ENCODE assay signal across 9 cellular contexts in the genomic region with DNA sequence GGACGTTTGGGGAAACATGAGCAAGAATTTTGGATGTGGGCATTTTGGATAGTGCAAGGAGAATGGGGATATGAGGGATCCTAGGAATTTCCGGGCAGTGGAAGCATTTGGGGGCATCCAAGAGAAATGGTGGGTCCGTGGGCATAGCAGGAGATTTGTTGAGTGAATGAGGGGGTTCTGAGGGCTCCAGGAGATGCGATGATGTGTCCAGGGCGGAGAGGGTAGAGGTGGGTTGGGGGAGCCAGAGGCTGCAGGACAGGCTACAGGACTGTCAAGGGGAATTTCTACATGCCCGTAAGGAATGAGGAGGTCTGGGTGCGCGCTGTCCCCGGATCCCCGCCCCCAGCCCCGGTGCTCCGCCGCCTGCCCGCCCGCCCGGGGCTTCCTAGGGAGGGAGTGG. TPM values are rescaled to one million over a fixed set of nuclear protein-coding genes. Genes with fewer than 3 reads are reported as not detected.
DNase-seq lines count a peak whose midpoint lies in the region; ATAC-seq, FAIRE-seq and TF ChIP-seq lines count a peak whose summit lies in the region.
"Had no signal": no experiment of that assay in that cellular context is flagged by ENCODE, and none has a peak within 500 bp of the region (broad histone marks: within the 10 kb centered on the region; RNA-seq: fewer than 3 reads in every experiment).

No MANE protein-coding gene starts in this region.

- no peak overlapping the region for H4K5ac ChIP-seq in mesendoderm (ENCODE audit: low read length)

- no peaks in the 10 kb centered on the region for H3K9me2 ChIP-seq in DOHH2 (replicated peaks; ENCODE audit: control insufficient read depth, low read length)

- no peak for DNase-seq in astrocyte (ENCODE audit: low read depth)
- DNase-seq in mesendoderm, result peak; percentile 12
- DNase-seq in NCI-H226, result no peak
- no peak for DNase-seq in GM19240 (ENCODE audit: insufficient read length, low spot score)
- no peak for DNase-seq in NCI-H1930 (lab: John Stamatoyannopoulos, UW)
- no peak for DNase-seq in DMS79 (lab: John Stamatoyannopoulos, UW)

- H3K79me2 ChIP-seq in DOHH2 (ENCODE audit: control insufficient read depth, low read length), result peaks cover 7% of the 10 kb centered on the region
- H3K79me2 ChIP-seq in astrocyte (ENCODE audit: insufficient read depth, low read length), result no peaks in the 10 kb centered on the region
- no peaks in the 10 kb centered on the region for H3K79me2 ChIP-seq in mesendoderm (ENCODE audit: control insufficient read depth, insufficient read depth, low read length)

- peak overlapping the region; percentile 87 for H3K56ac ChIP-seq in mesendoderm (ENCODE audit: low read length)

- H3K9me3 ChIP-seq in DOHH2 (ENCODE audit: control insufficient read depth, insufficient read depth, low read length) (no peaks in the 10 kb centered on the region), astrocyte (ENCODE audit: insufficient read depth, low read depth, low read length) (no peaks in the 10 kb centered on the region)

- WGBS in mesendoderm (ENCODE audit: extremely low coverage, insufficient coverage, low lambda C conversion rate), result no CpG with 5 or more reads among the region's 16 CpGs

- no peak for TF ChIP-seq CTCF in DOHH2 (IDR thresholded peaks at IDR 0.05; ENCODE audit: low read depth, low read length, poor library complexity, severe bottlenecking)
- TF ChIP-seq CTCF in astrocyte (IDR thresholded peaks at IDR 0.05; ENCODE audit: insufficient read depth, low read depth, low read length), result no peak

- H2AFZ ChIP-seq in astrocyte (ENCODE audit: low read depth, low read length), result peak overlapping the region; percentile 81

- no peak overlapping the region for H2BK15ac ChIP-seq in mesendoderm (replicated peaks; ENCODE audit: low read depth)

- peak overlapping the region; percentile 83 for H3K9ac ChIP-seq in astrocyte (ENCODE audit: low read length)
- peak overlapping the region; percentile 73 for H3K9ac ChIP-seq in mesendoderm (ENCODE audit: low read length)

- no peaks in the 10 kb centered on the region for H3K79me1 ChIP-seq in mesendoderm (ENCODE audit: low read length)

- H2BK5ac ChIP-seq in mesendoderm (ENCODE audit: low read length), result no peak overlapping the region

- H3K27ac Mint-ChIP-seq in astrocyte (ENCODE audit: unreplicated experiment), result peak overlapping the region; percentile 80

- peak overlapping the region; percentile 82 for H3K4me3 ChIP-seq in DOHH2 (ENCODE audit: low read length)
- H3K4me3 ChIP-seq in astrocyte (ENCODE audit: insufficient read depth, low read depth, low read length), result peak overlapping the region; percentile 74
- H3K4me3 ChIP-seq in mesendoderm (ENCODE audit: low read length), result peak overlapping the region; percentile 70

- H3K18ac ChIP-seq in mesendoderm (ENCODE audit: low read length), result peak overlapping the region; percentile 65

- no peaks in the 10 kb centered on the region for H3K27me3 Mint-ChIP-seq in astrocyte (ENCODE audit: low read depth, unreplicated experiment)

- peaks cover 12% of the 10 kb centered on the region for H3F3A ChIP-seq in DOHH2 (ENCODE audit: control insufficient read depth, insufficient read depth)

- H4K8ac ChIP-seq in mesendoderm (ENCODE audit: low read depth, low read length), result no peak overlapping the region

- H4K20me1 ChIP-seq in DOHH2 (ENCODE audit: control insufficient read depth, insufficient read depth, low read depth, low read length) (no peaks in the 10 kb centered on the region), astrocyte (ENCODE audit: insufficient read depth, low read length) (no peaks in the 10 kb centered on the region)

- H2BK120ac ChIP-seq in mesendoderm (ENCODE audit: low read depth, low read length), result peak overlapping the region; percentile 8

- H3K23ac ChIP-seq in mesendoderm (ENCODE audit: low read length), result no peak overlapping the region

- no peak for FAIRE-seq in astrocyte (lab: Jason Lieb, UNC)

- peak; percentile 7 for ATAC-seq in HG02981 (IDR thresholded peaks at IDR 0.05; ENCODE audit: unreplicated experiment)

- peaks cover 10% of the 10 kb centered on the region for H3K36me3 ChIP-seq in DOHH2 (ENCODE audit: control insufficient read depth, low read length)
- H3K36me3 ChIP-seq in astrocyte (ENCODE audit: insufficient read depth, low read length), result peaks cover 4% of the 10 kb centered on the region
- H3K36me3 ChIP-seq in mesendoderm (ENCODE audit: control insufficient read depth, insufficient read depth, low read length), result no peaks in the 10 kb centered on the region

- no peaks in the 10 kb centered on the region for H3K9me3 Mint-ChIP-seq in astrocyte (ENCODE audit: unreplicated experiment)

- peaks cover 24% of the 10 kb centered on the region for H3K4me1 ChIP-seq in DOHH2 (ENCODE audit: control insufficient read depth, low read length)
- peaks cover 15% of the 10 kb centered on the region for H3K4me1 ChIP-seq in astrocyte (ENCODE audit: insufficient read depth, low read length)
- H3K4me1 ChIP-seq in mesendoderm (ENCODE audit: control insufficient read depth, low read depth, low read length), result peaks cover 2% of the 10 kb centered on the region

- H3K4me2 ChIP-seq in DOHH2 (ENCODE audit: low read length) (peak overlapping the region; percentile 86), astrocyte (ENCODE audit: low read length) (peak overlapping the region; percentile 100), mesendoderm (ENCODE audit: low read length) (peak overlapping the region; percentile 85)

- H3K27ac ChIP-seq in DOHH2 (ENCODE audit: low read depth, low read length), result no peak overlapping the region
- no peak overlapping the region for H3K27ac ChIP-seq in astrocyte (ENCODE audit: low read depth, low read length)
- H3K27ac ChIP-seq in mesendoderm (ENCODE audit: low read depth, low read length), result no peak overlapping the region

- H2AK5ac ChIP-seq in mesendoderm (ENCODE audit: low read length), result peak overlapping the region; percentile 3

- H3K4me3 Mint-ChIP-seq in astrocyte (ENCODE audit: unreplicated experiment), result peak overlapping the region; percentile 89

- H3K27me3 ChIP-seq in DOHH2 (ENCODE audit: control insufficient read depth, low read length) (peaks cover 4% of the 10 kb centered on the region), astrocyte (ENCODE audit: insufficient read depth, low read length) (no peaks in the 10 kb centered on the region), mesendoderm (ENCODE audit: insufficient read depth, low read length, poor library complexity) (no peaks in the 10 kb centered on the region)

- H3K4ac ChIP-seq in mesendoderm (ENCODE audit: low read depth, low read length), result no peak overlapping the region

- H3K4me1 Mint-ChIP-seq in astrocyte (ENCODE audit: low read depth, unreplicated experiment), result peaks cover 14% of the 10 kb centered on the region

- H3K36me3 Mint-ChIP-seq in astrocyte (ENCODE audit: low read depth, unreplicated experiment), result peaks cover 3% of the 10 kb centered on the region

RNA-seq across cellular contexts. Expression of gene FRS3, which starts 0.4 kb away (rescaled TPM):
- total RNA-seq in astrocyte, result 3.1 and 3.6 TPM in 2 replicates
- 1.7 TPM for polyA plus RNA-seq in mesendoderm (2013, experiment 1 of 2)
- polyA plus RNA-seq in mesendoderm (2013, experiment 2 of 2), result 1.7 TPM

RNA-seq across cellular contexts. Expression of gene PRICKLE4, which starts 1.2 kb away (rescaled TPM):
- total RNA-seq in astrocyte, result 3.1 and 3.4 TPM in 2 replicates
- 0.03 TPM for polyA plus RNA-seq in mesendoderm (2013, experiment 1 of 2)
- 0.11 TPM for polyA plus RNA-seq in mesendoderm (2013, experiment 2 of 2)

RNA-seq across cellular contexts. Expression of gene TOMM6, which starts 8.2 kb away (rescaled TPM):
- 147 and 159 TPM in 2 replicates for total RNA-seq in astrocyte
- 376 TPM for polyA plus RNA-seq in mesendoderm (2013, experiment 1 of 2)
- polyA plus RNA-seq in mesendoderm (2013, experiment 2 of 2), result 369 TPM

RNA-seq across cellular contexts. Expression of gene PGC, which starts 32.1 kb away (rescaled TPM):
- total RNA-seq in astrocyte, result not detected in 2 replicates
- polyA plus RNA-seq in mesendoderm (2013, experiment 1 of 2), result 0.13 TPM
- polyA plus RNA-seq in mesendoderm (2013, experiment 2 of 2), result 0.10 TPM
- total RNA-seq: LHCN-M2 had no signal

RNA-seq across cellular contexts. Expression of gene TFEB, which starts 43.9 kb away (rescaled TPM):
- total RNA-seq in astrocyte, result 3.9 and 4.7 TPM in 2 replicates
- polyA plus RNA-seq in mesendoderm (2013, experiment 1 of 2), result 0.11 TPM
- polyA plus RNA-seq in mesendoderm (2013, experiment 2 of 2), result 0.22 TPM
